ENCODE assay signal across 10 cellular contexts in genomic region chr12:111578276-111578970, GRCh38. TPM values are rescaled to one million over a fixed set of nuclear protein-coding genes. Genes with fewer than 3 reads are reported as not detected.
DNase-seq lines count a peak whose midpoint lies in the region; ATAC-seq and TF ChIP-seq lines count a peak whose summit lies in the region.
"Had no signal": no experiment of that assay in that cellular context is flagged by ENCODE, and none has a peak within 500 bp of the region (broad histone marks: within the 10 kb centered on the region; RNA-seq: fewer than 3 reads in every experiment).

No MANE protein-coding gene starts in this region.

- peaks cover 16% of the 10 kb centered on the region for H3K4me1 Mint-ChIP-seq in activated CD4-positive, alpha-beta memory T cell treated with anti-CD3 and anti-CD28 coated beads for 36 hours (ENCODE audit: low read depth)
- H3K4me1 Mint-ChIP-seq in GM23338 = peaks cover 16% of the 10 kb centered on the region

- H3K9me3 Mint-ChIP-seq in activated CD4-positive, alpha-beta memory T cell treated with anti-CD3 and anti-CD28 coated beads for 36 hours = no peaks in the 10 kb centered on the region
- H3K9me3 Mint-ChIP-seq in GM23338 = no peaks in the 10 kb centered on the region

- peak; percentile 69 for ATAC-seq in HG02610 (IDR thresholded peaks at IDR 0.05; ENCODE audit: unreplicated experiment)
- no peak for ATAC-seq in GM18870 (IDR thresholded peaks at IDR 0.05; ENCODE audit: unreplicated experiment)
- ATAC-seq in GM23338 = no peak

- no peaks in the 10 kb centered on the region for H3K27me3 ChIP-seq in GM23338 (ENCODE audit: insufficient read depth)
- H3K27me3 ChIP-seq: neural progenitor cell had no signal

- H3K36me3 ChIP-seq in GM23338 (ENCODE audit: insufficient read depth) = no peaks in the 10 kb centered on the region
- H3K36me3 ChIP-seq: neural progenitor cell had no signal

- H3K4me3 Mint-ChIP-seq in activated CD4-positive, alpha-beta memory T cell treated with anti-CD3 and anti-CD28 coated beads for 36 hours = no peak overlapping the region
- no peak overlapping the region for H3K4me3 Mint-ChIP-seq in GM23338
- H3K4me3 Mint-ChIP-seq: neural progenitor cell had no signal

- intact Hi-C loops in activated CD4-positive, alpha-beta memory T cell treated with anti-CD3 and anti-CD28 coated beads for 36 hours (cut with micrococcal nuclease) = no loop called here

- POLR2A ChIA-PET in activated CD4-positive, alpha-beta memory T cell treated with anti-CD3 and anti-CD28 coated beads for 36 hours (lab: Charles Lee) = no interaction called here

- CTCF ChIA-PET in activated CD4-positive, alpha-beta memory T cell treated with anti-CD3 and anti-CD28 coated beads for 36 hours (lab: Charles Lee) = no interaction called here

- peaks cover 14% of the 10 kb centered on the region for H3K4me1 ChIP-seq in GM23338 (ENCODE audit: insufficient read depth)
- H3K4me1 ChIP-seq: neural progenitor cell had no signal

- TF ChIP-seq CTCF in VCaP (conservative IDR thresholded peaks at IDR 0.05) = no peak
- no peak for TF ChIP-seq CTCF in GM23338 (conservative IDR thresholded peaks at IDR 0.05; ENCODE audit: low read depth in 2 of 2)

- in situ Hi-C loops in KBM-7 (cut with MboI; ENCODE audit: low pct_unique_long_range_greater_than_20kb, low sequenced_read_pairs) = no loop called here

- H3K27me3 Mint-ChIP-seq in activated CD4-positive, alpha-beta memory T cell treated with anti-CD3 and anti-CD28 coated beads for 36 hours = no peaks in the 10 kb centered on the region
- H3K27me3 Mint-ChIP-seq in GM23338 (ENCODE audit: insufficient read depth, low read depth, poor library complexity) = peaks cover 2% of the 10 kb centered on the region

- H3K27ac ChIP-seq in VCaP (peak overlapping the region; percentile 17; the same call in 1 of the 2 replicates), GM23338 (ENCODE audit: low read depth) (no peak overlapping the region)
- H3K27ac ChIP-seq: neural progenitor cell had no signal

- H3K79me2 ChIP-seq in GM23338 (replicated peaks; ENCODE audit: insufficient read depth) = peaks cover 97% of the 10 kb centered on the region

- H3K27ac Mint-ChIP-seq in activated CD4-positive, alpha-beta memory T cell treated with anti-CD3 and anti-CD28 coated beads for 36 hours = no peak overlapping the region
- H3K27ac Mint-ChIP-seq in GM23338 = no peak overlapping the region
- H3K27ac Mint-ChIP-seq: neural progenitor cell had no signal

- H3F3A ChIP-seq in GM23338 (replicated peaks; ENCODE audit: low read depth) = no peaks in the 10 kb centered on the region

- peaks cover 45% of the 10 kb centered on the region for H4K20me1 ChIP-seq in GM23338 (replicated peaks; ENCODE audit: insufficient read depth)

- peaks cover 3% of the 10 kb centered on the region for H3K36me3 Mint-ChIP-seq in activated CD4-positive, alpha-beta memory T cell treated with anti-CD3 and anti-CD28 coated beads for 36 hours
- peaks cover 4% of the 10 kb centered on the region; the same call in 2 of the 3 replicates for H3K36me3 Mint-ChIP-seq in GM23338 (ENCODE audit: low read depth)

- no peaks in the 10 kb centered on the region for H3K9me2 ChIP-seq in GM23338 (ENCODE audit: insufficient read depth)

- DNase-seq in AG20443 (ENCODE audit: low spot score) (peak; percentile 53), iris pigment epithelial cell (ENCODE audit: low read depth) (peak; percentile 94), KBM-7 (no peak), GM23338 (ENCODE audit: low spot score) (no peak)
- DNase-seq in activated CD4-positive, alpha-beta memory T cell treated with anti-CD3 and anti-CD28 coated beads for 36 hours = no peak
- DNase-seq: activated T-cell treated with anti-CD3 and anti-CD28 coated beads for 4 hours had no signal

- no peak overlapping the region for H3K4me3 ChIP-seq in GM23338
- H3K4me3 ChIP-seq: neural progenitor cell had no signal

- no peak overlapping the region for H2AFZ ChIP-seq in GM23338
- H2AFZ ChIP-seq: neural progenitor cell had no signal

- no peak overlapping the region for H3K4me2 ChIP-seq in GM23338
- H3K4me2 ChIP-seq: neural progenitor cell had no signal

TF ChIP-seq in GM23338, 12 proteins besides CTCF, POLR2A, EP300 and RAD21 (continues in another document):
- TF ChIP-seq POLR2AphosphoS5 (IDR thresholded peaks at IDR 0.05; ENCODE audit: low read depth) = no peak
- TF ChIP-seq EZH2phosphoT487 (IDR thresholded peaks at IDR 0.05; ENCODE audit: unreplicated experiment) = no peak
- no peak for TF ChIP-seq ETS1 (IDR thresholded peaks at IDR 0.05)
- no peak for TF ChIP-seq STAT1 (IDR thresholded peaks at IDR 0.05; ENCODE audit: unreplicated experiment)
- no peak for TF ChIP-seq ZNF331 (CRISPR knock-in tag; IDR thresholded peaks at IDR 0.05; ENCODE audit: low read depth)
- no peak for TF ChIP-seq CREB1 (CRISPR knock-in tag; IDR thresholded peaks at IDR 0.05; ENCODE audit: low read depth)
- no peak for TF ChIP-seq ZNF114 (CRISPR knock-in tag; IDR thresholded peaks at IDR 0.05)
- TF ChIP-seq JUNB (IDR thresholded peaks at IDR 0.05; ENCODE audit: unreplicated experiment) = no peak
- no peak for TF ChIP-seq NANOG (IDR thresholded peaks at IDR 0.05; ENCODE audit: borderline replicate concordance)
- no peak for TF ChIP-seq ZNF462 (CRISPR knock-in tag; IDR thresholded peaks at IDR 0.05)

RNA-seq across cellular contexts. Expression of gene ATXN2, which starts 20.7 kb away (rescaled TPM):
- total RNA-seq in activated CD4-positive, alpha-beta memory T cell treated with anti-CD3 and anti-CD28 coated beads for 36 hours = 10 to 100 TPM; 38.2 to 39.4 TPM
- total RNA-seq in GM23338 (2014; rRNA removed; shearing (Covaris generic)) = 44.8 and 52.9 TPM in 2 replicates
- 59.5 and 61.0 TPM in 2 replicates for polyA plus RNA-seq in GM23338 (2016; fragmentation: Nextera tagmentation; extraction: Ambion mirVana)

Comparison
In these comparisons a context has a peak if more than half of its experiments do, and no peak if none do; other contexts are left out.
1. DNase-seq: peak in AG20443 (single experiment) and iris pigment epithelial cell (single experiment); none in KBM-7 (single experiment), activated CD4-positive, alpha-beta memory T cell treated with anti-CD3 and anti-CD28 coated beads for 36 hours (single experiment) and GM23338 (single experiment).